Comparison of ENCODE assay signal across 12 cellular contexts in genomic region chr19:31378404-31378803, GRCh38. TPM values are rescaled to one million over a fixed set of nuclear protein-coding genes. Genes with fewer than 3 reads are reported as not detected.
A peak's percentile ranks its signal among the peaks of the same experiment; 100 is the strongest.
DNase-seq lines count a peak whose midpoint lies in the region; ATAC-seq, FAIRE-seq and TF ChIP-seq lines count a peak whose summit lies in the region.
"Had no signal": no experiment of that assay in that cellular context is flagged by ENCODE, and none has a peak within 500 bp of the region (broad histone marks: within the 10 kb centered on the region; RNA-seq: fewer than 3 reads in every experiment).

No MANE protein-coding gene starts in this region.

- peak overlapping the region in 1 of 2 experiments; percentile 20 for H3K4ac ChIP-seq in mesenchymal stem cell (ENCODE audit: low read depth in 1 of 2, low read length in 2 of 2)

- H2AFZ ChIP-seq in ACC112 (ENCODE audit: low read length, unreplicated experiment) = no peak overlapping the region
- H2AFZ ChIP-seq in mesenchymal stem cell (ENCODE audit: low read depth, low read length) = no peak overlapping the region

- H3K18ac ChIP-seq in mesenchymal stem cell (ENCODE audit: low read depth in 1 of 2, low read length in 2 of 2) = peak overlapping the region in 1 of 2 experiments; percentile 73

- TF ChIP-seq CTCF in bronchial epithelial cell (IDR thresholded peaks at IDR 0.05; ENCODE audit: insufficient read depth, low read length, severe bottlenecking) = no peak

- no peak overlapping the region for H3K4me2 ChIP-seq in mesenchymal stem cell (ENCODE audit: low read length, poor library complexity, severe bottlenecking)

- H3K27me3 Mint-ChIP-seq in T-helper 17 cell = peaks cover 12% of the 10 kb centered on the region
- H3K27me3 Mint-ChIP-seq: B cell had no signal

- H3K9ac ChIP-seq in mesenchymal stem cell (ENCODE audit: low read length) = peak overlapping the region; percentile 62

- H3K4me3 Mint-ChIP-seq in T-helper 17 cell = no peak overlapping the region
- H3K4me3 Mint-ChIP-seq: B cell; dendritic cell treated with granulocyte-macrophage colony-stimulating factor and Interleukin-4, amounts not matched to agents 40 ng/mL and 50 ng/mL, for 4 days had no signal

- H4K8ac ChIP-seq in mesenchymal stem cell (ENCODE audit: low read length) = no peak overlapping the region

- H2BK12ac ChIP-seq in mesenchymal stem cell (ENCODE audit: low read length in 2 of 2) = no peak overlapping the region

- H3K36me3 ChIP-seq in ACC112 (ENCODE audit: insufficient read depth, low read length) (no peaks in the 10 kb centered on the region), bronchial epithelial cell (ENCODE audit: control insufficient read depth, insufficient read depth, low read length) (no peaks in the 10 kb centered on the region), mesenchymal stem cell (ENCODE audit: control insufficient read depth in 1 of 2, insufficient read depth in 2 of 2, low read depth in 1 of 2, low read length in 2 of 2) (peaks cover 0 to 7% of the 10 kb centered on the region in 2 experiments)

- no peak overlapping the region for H3K23ac ChIP-seq in mesenchymal stem cell (ENCODE audit: low read length in 2 of 2)

- WGBS in mesenchymal stem cell = 0% methylated on average over 4 of the region's 4 CpGs

- H3K27me3 ChIP-seq in ACC112 (ENCODE audit: insufficient read depth, low read length) = no peaks in the 10 kb centered on the region
- peaks cover 2% of the 10 kb centered on the region for H3K27me3 ChIP-seq in bronchial epithelial cell (ENCODE audit: control insufficient read depth, insufficient read depth, low read length)
- no peaks in the 10 kb centered on the region for H3K27me3 ChIP-seq in mesenchymal stem cell (ENCODE audit: control insufficient read depth in 1 of 2, insufficient read depth in 1 of 2, low read length in 2 of 2)

- H2BK5ac ChIP-seq in mesenchymal stem cell (ENCODE audit: low read depth, low read length, poor library complexity, severe bottlenecking) = no peak overlapping the region

- no peak overlapping the region for H4K91ac ChIP-seq in mesenchymal stem cell (ENCODE audit: low read length)

- no peak overlapping the region for H3K14ac ChIP-seq in mesenchymal stem cell (ENCODE audit: low read length in 2 of 2)

- no peaks in the 10 kb centered on the region for H3K4me1 Mint-ChIP-seq in T-helper 17 cell
- H3K4me1 Mint-ChIP-seq: B cell had no signal

- FAIRE-seq in bronchial epithelial cell (lab: Jason Lieb, UNC) = peak; percentile 70

- peak; percentile 41 for DNase-seq in M059J (ENCODE audit: low read depth)
- peak; percentile 84 for DNase-seq in bronchial epithelial cell (ENCODE audit: low read depth)
- peak; percentile 92 for DNase-seq in mesenchymal stem cell
- no peak for DNase-seq in stimulated activated CD8-positive, alpha-beta memory T cell treated with anti-CD3 and anti-CD28 coated beads, Interleukin-4, amount 100 ng/mL, for 48 hours
- DNase-seq in T-helper 17 cell = no peak
- DNase-seq: Kasumi-1, substantia nigra had no signal

- H2BK15ac ChIP-seq in mesenchymal stem cell (ENCODE audit: low read depth, poor library complexity, severe bottlenecking) = no peak overlapping the region

- H3K9me3 ChIP-seq in mesenchymal stem cell (ENCODE audit: control insufficient read depth, low read length) = peaks cover 4% of the 10 kb centered on the region
- H3K9me3 ChIP-seq in T-helper 17 cell (ENCODE audit: control insufficient read depth, low read length, poor library complexity, severe bottlenecking) = no peaks in the 10 kb centered on the region

- H3K4me3 ChIP-seq in ACC112 (ENCODE audit: low read depth, low read length) (no peak overlapping the region), bronchial epithelial cell (ENCODE audit: low read depth, low read length) (no peak overlapping the region), mesenchymal stem cell (ENCODE audit: insufficient read depth in 1 of 2, low read depth in 1 of 2, low read length in 2 of 2) (no peak overlapping the region)

- H2AK5ac ChIP-seq in mesenchymal stem cell (ENCODE audit: low read length, severe bottlenecking) = no peak overlapping the region

- H3K79me1 ChIP-seq in mesenchymal stem cell (replicated peaks; ENCODE audit: low read length, poor library complexity, severe bottlenecking) = no peaks in the 10 kb centered on the region

- no peak for ATAC-seq in HG03565 (IDR thresholded peaks at IDR 0.05; ENCODE audit: unreplicated experiment)
- no peak for ATAC-seq in HG03039 (IDR thresholded peaks at IDR 0.05; ENCODE audit: unreplicated experiment)
- ATAC-seq in T-helper 17 cell = no peak

- no peaks in the 10 kb centered on the region for H3K79me2 ChIP-seq in ACC112 (ENCODE audit: control insufficient read depth, insufficient read depth, low read length, unreplicated experiment)

- H3K27ac Mint-ChIP-seq in T-helper 17 cell = no peak overlapping the region
- H3K27ac Mint-ChIP-seq: B cell; dendritic cell treated with granulocyte-macrophage colony-stimulating factor and Interleukin-4, amounts not matched to agents 40 ng/mL and 50 ng/mL, for 4 days had no signal

- no peaks in the 10 kb centered on the region for H3K36me3 Mint-ChIP-seq in T-helper 17 cell (ENCODE audit: low read depth)

- H3K27ac ChIP-seq in ACC112 (ENCODE audit: low read depth, low read length) = peak overlapping the region; percentile 34
- no peak overlapping the region for H3K27ac ChIP-seq in mesenchymal stem cell (ENCODE audit: low read length, poor library complexity, severe bottlenecking)

- H3K4me1 ChIP-seq in ACC112 (ENCODE audit: control insufficient read depth, insufficient read depth, low read length, unreplicated experiment) (peaks cover 11% of the 10 kb centered on the region), mesenchymal stem cell (ENCODE audit: control insufficient read depth, insufficient read depth, low read depth, low read length) (no peaks in the 10 kb centered on the region)

- H2BK120ac ChIP-seq in mesenchymal stem cell (ENCODE audit: low read depth, low read length) = no peak overlapping the region

RNA-seq across cellular contexts. Expression of gene TSHZ3, which starts 29.2 kb away (rescaled TPM):
- total RNA-seq in M059J (2014; rRNA removed; shearing (Covaris generic)) = 0.22 and 0.64 TPM in 2 replicates
- 1.6 and 2.0 TPM in 2 replicates for total RNA-seq in bronchial epithelial cell
- 28.5 TPM for polyA plus RNA-seq in mesenchymal stem cell (2013, experiment 1 of 2)
- polyA plus RNA-seq in mesenchymal stem cell (2013, experiment 2 of 2) = 27.9 TPM
- 1 to 10 TPM in 1 of 2 donors, under 1 TPM in 1; 0.68 to 1.3 TPM for total RNA-seq in T-helper 17 cell

Comparison
In these comparisons a context has a peak if more than half of its experiments do, and no peak if none do; other contexts are left out.
1. DNase-seq: peak in M059J (single experiment), bronchial epithelial cell (single experiment) and mesenchymal stem cell (single experiment); none in stimulated activated CD8-positive, alpha-beta memory T cell treated with anti-CD3 and anti-CD28 coated beads, Interleukin-4, amount 100 ng/mL, for 48 hours (single experiment) and T-helper 17 cell (0 of 3).